Comparison of ENCODE assay signal across 6 cellular contexts in genomic region chr11:47233989-47234668, GRCh38. TPM values are rescaled to one million over a fixed set of nuclear protein-coding genes. Genes with fewer than 3 reads are reported as not detected.
DNase-seq lines count a peak whose midpoint lies in the region; ATAC-seq lines count a peak whose summit lies in the region.

No MANE protein-coding gene starts in this region.

- intact Hi-C loops in naive thymus-derived CD4-positive, alpha-beta T cell (cut with micrococcal nuclease), result loop anchor here in 1 of 2 donors (1.0 kb wide), 4 partner anchors 14 to 220 kb away; partner anchors contain the start of gene ACP2

- no peaks in the 10 kb centered on the region for H3K9me3 ChIP-seq in naive thymus-derived CD4-positive, alpha-beta T cell (ENCODE audit: control insufficient read depth in 2 of 3, low read length in 3 of 3)

- peaks cover 18% of the 10 kb centered on the region for H3K4me1 Mint-ChIP-seq in T-helper 2 cell treated with Interferon-gamma antibody and Interleukin-4, amounts not matched to agents 5 μg/mL and 100 μg/mL, for 36 hours (ENCODE audit: low read depth)
- peaks cover 26% of the 10 kb centered on the region for H3K4me1 Mint-ChIP-seq in activated naive CD8-positive, alpha-beta T cell treated with anti-CD3 and anti-CD28 coated beads, Interleukin-2, amount 50 U/mL, for 24 hours
- peaks cover 11 to 34% (median 30%) of the 10 kb centered on the region in 7 donors for H3K4me1 Mint-ChIP-seq in naive thymus-derived CD4-positive, alpha-beta T cell

- H3K27me3 Mint-ChIP-seq in T-helper 2 cell treated with Interferon-gamma antibody and Interleukin-4, amounts not matched to agents 5 μg/mL and 100 μg/mL, for 36 hours (ENCODE audit: low read depth), result no peaks in the 10 kb centered on the region
- no peaks in the 10 kb centered on the region for H3K27me3 Mint-ChIP-seq in activated naive CD8-positive, alpha-beta T cell treated with anti-CD3 and anti-CD28 coated beads, Interleukin-2, amount 50 U/mL, for 24 hours
- H3K27me3 Mint-ChIP-seq in naive thymus-derived CD4-positive, alpha-beta T cell, result no peaks in the 10 kb centered on the region

- H3K4me1 ChIP-seq in naive thymus-derived CD4-positive, alpha-beta T cell (ENCODE audit: control insufficient read depth in 2 of 2, insufficient read depth in 2 of 2, low read length in 2 of 2), result peaks cover 5 to 13% of the 10 kb centered on the region in 2 donors

- no peaks in the 10 kb centered on the region for H3K27me3 ChIP-seq in naive thymus-derived CD4-positive, alpha-beta T cell (ENCODE audit: control insufficient read depth in 2 of 2, insufficient read depth in 2 of 2, low read length in 2 of 2)

- peak overlapping the region; percentile 38 for H3K4me3 ChIP-seq in naive thymus-derived CD4-positive, alpha-beta T cell (ENCODE audit: low read length)

- CTCF ChIA-PET in naive thymus-derived CD4-positive, alpha-beta T cell (lab: Charles Lee), result interaction anchor here (0.5 to 3.4 kb wide), 11 partner anchors 8 to 798 kb away, joined by 3 to 15 read pairs (median 5); partner anchors contain the start of genes ACP2, ARFGAP2 and DDB2

- H3K27ac ChIP-seq in naive thymus-derived CD4-positive, alpha-beta T cell (ENCODE audit: low read depth, low read length), result peak overlapping the region; percentile 81

- peaks cover 62% of the 10 kb centered on the region for H3K36me3 Mint-ChIP-seq in T-helper 2 cell treated with Interferon-gamma antibody and Interleukin-4, amounts not matched to agents 5 μg/mL and 100 μg/mL, for 36 hours (ENCODE audit: low read depth)
- H3K36me3 Mint-ChIP-seq in activated naive CD8-positive, alpha-beta T cell treated with anti-CD3 and anti-CD28 coated beads, Interleukin-2, amount 50 U/mL, for 24 hours (ENCODE audit: low read depth), result peaks cover 47% of the 10 kb centered on the region
- peaks cover 0 to 32% (median 4%) of the 10 kb centered on the region in 5 donors for H3K36me3 Mint-ChIP-seq in naive thymus-derived CD4-positive, alpha-beta T cell

- peak overlapping the region; percentile 73 for H3K27ac Mint-ChIP-seq in T-helper 2 cell treated with Interferon-gamma antibody and Interleukin-4, amounts not matched to agents 5 μg/mL and 100 μg/mL, for 36 hours
- H3K27ac Mint-ChIP-seq in activated naive CD8-positive, alpha-beta T cell treated with anti-CD3 and anti-CD28 coated beads, Interleukin-2, amount 50 U/mL, for 24 hours, result peak overlapping the region; percentile 88
- peak overlapping the region; percentile 77 to 99 (median 94) for H3K27ac Mint-ChIP-seq in naive thymus-derived CD4-positive, alpha-beta T cell

- POLR2A ChIA-PET in naive thymus-derived CD4-positive, alpha-beta T cell (lab: Charles Lee), result interaction anchor here (0.6 to 4.8 kb wide), 16 partner anchors 10 to 310 kb away, joined by 3 to 59 read pairs (median 5); partner anchors contain the start of genes ACP2, DDB2, MADD and PSMC3

- DNase-seq in T-helper 2 cell treated with Interferon-gamma antibody and Interleukin-4, amounts not matched to agents 5 μg/mL and 100 μg/mL, for 36 hours (ENCODE audit: low spot score), result no peak
- DNase-seq in T-helper 2 cell, result no peak
- DNase-seq in activated naive CD8-positive, alpha-beta T cell treated with anti-CD3 and anti-CD28 coated beads, Interleukin-2, amount 50 U/mL, for 24 hours, result no peak
- DNase-seq in naive thymus-derived CD4-positive, alpha-beta T cell, result peak in 6 of 9 donors; percentile 17 to 46 (median 32)

- H3K4me3 Mint-ChIP-seq in T-helper 2 cell treated with Interferon-gamma antibody and Interleukin-4, amounts not matched to agents 5 μg/mL and 100 μg/mL, for 36 hours, result no peak overlapping the region
- H3K4me3 Mint-ChIP-seq in activated naive CD8-positive, alpha-beta T cell treated with anti-CD3 and anti-CD28 coated beads, Interleukin-2, amount 50 U/mL, for 24 hours, result peak overlapping the region; percentile 36
- peak overlapping the region; percentile 35 to 90 (median 80) for H3K4me3 Mint-ChIP-seq in naive thymus-derived CD4-positive, alpha-beta T cell

- no peaks in the 10 kb centered on the region for H3K9me3 Mint-ChIP-seq in T-helper 2 cell treated with Interferon-gamma antibody and Interleukin-4, amounts not matched to agents 5 μg/mL and 100 μg/mL, for 36 hours
- no peaks in the 10 kb centered on the region for H3K9me3 Mint-ChIP-seq in activated naive CD8-positive, alpha-beta T cell treated with anti-CD3 and anti-CD28 coated beads, Interleukin-2, amount 50 U/mL, for 24 hours
- no peaks in the 10 kb centered on the region for H3K9me3 Mint-ChIP-seq in naive thymus-derived CD4-positive, alpha-beta T cell

- peak; percentile 45 for ATAC-seq in activated naive CD8-positive, alpha-beta T cell treated with anti-CD3 and anti-CD28 coated beads, Interleukin-2, amount 50 U/mL, for 24 hours
- peak; percentile 8 for ATAC-seq in naive thymus-derived CD4-positive, alpha-beta T cell
- ATAC-seq in HG02610 (IDR thresholded peaks at IDR 0.05; ENCODE audit: unreplicated experiment), result no peak
- no peak for ATAC-seq in GM18907 (IDR thresholded peaks at IDR 0.05; ENCODE audit: unreplicated experiment)

- peaks cover 0 to 14% (median under 1%) of the 10 kb centered on the region in 3 experiments for H3K36me3 ChIP-seq in naive thymus-derived CD4-positive, alpha-beta T cell (ENCODE audit: control insufficient read depth in 2 of 3, insufficient read depth in 3 of 3, low read length in 3 of 3)

RNA-seq across cellular contexts. Expression of gene ACP2, which starts 14.5 kb away (rescaled TPM):
- 10 to 100 TPM; 17.6 to 38.1 (median 24.3) TPM for total RNA-seq in naive thymus-derived CD4-positive, alpha-beta T cell
- polyA plus RNA-seq in naive thymus-derived CD4-positive, alpha-beta T cell, result 10 to 100 TPM in 1 of 2 donors, 1 to 10 TPM in 1; 7.1 to 17.7 TPM

RNA-seq across cellular contexts. Expression of gene DDB2, which starts 19.4 kb away (rescaled TPM):
- total RNA-seq in naive thymus-derived CD4-positive, alpha-beta T cell, result 100 to 1,000 TPM in 2 of 5 experiments, 10 to 100 TPM in 3; 65.4 to 135 (median 93.4) TPM
- 10 to 100 TPM; 32.9 to 35.4 TPM for polyA plus RNA-seq in naive thymus-derived CD4-positive, alpha-beta T cell

RNA-seq across cellular contexts. Expression of gene NR1H3, which starts 23.7 kb away (rescaled TPM):
- 10 to 100 TPM in 3 of 5 experiments, 1 to 10 TPM in 2; 3.7 to 19.4 (median 10.6) TPM for total RNA-seq in naive thymus-derived CD4-positive, alpha-beta T cell
- polyA plus RNA-seq in naive thymus-derived CD4-positive, alpha-beta T cell, result 1 to 10 TPM; 5.2 to 8.3 TPM

RNA-seq across cellular contexts. Expression of gene MADD, which starts 35.8 kb away (rescaled TPM):
- total RNA-seq in naive thymus-derived CD4-positive, alpha-beta T cell, result 100 to 1,000 TPM in 4 of 5 experiments, 10 to 100 TPM in 1; 99.9 to 150 (median 128) TPM
- 10 to 100 TPM; 18.7 to 37.3 TPM for polyA plus RNA-seq in naive thymus-derived CD4-positive, alpha-beta T cell

RNA-seq across cellular contexts. Expression of gene PACSIN3, which starts 47.9 kb away (rescaled TPM):
- total RNA-seq in naive thymus-derived CD4-positive, alpha-beta T cell, result 1 to 10 TPM in 1 of 5 experiments, under 1 TPM in 1, not detected in 3; 0.34 to 4.3 TPM
- polyA plus RNA-seq in naive thymus-derived CD4-positive, alpha-beta T cell, result under 1 TPM in 1 of 2 donors, not detected in 1; 0.82 TPM

Comparison
In these comparisons a context has a peak if more than half of its experiments do, and no peak if none do; other contexts are left out.
1. DNase-seq: peak in naive thymus-derived CD4-positive, alpha-beta T cell (6 of 9); none in T-helper 2 cell treated with Interferon-gamma antibody and Interleukin-4, amounts not matched to agents 5 μg/mL and 100 μg/mL, for 36 hours (single experiment), T-helper 2 cell (0 of 5) and activated naive CD8-positive, alpha-beta T cell treated with anti-CD3 and anti-CD28 coated beads, Interleukin-2, amount 50 U/mL, for 24 hours (single experiment).
2. ATAC-seq: peak in activated naive CD8-positive, alpha-beta T cell treated with anti-CD3 and anti-CD28 coated beads, Interleukin-2, amount 50 U/mL, for 24 hours (single experiment) and naive thymus-derived CD4-positive, alpha-beta T cell (single experiment); none in HG02610 (single experiment) and GM18907 (single experiment).
3. Peak in every context shown above with its lines, with median percentiles within 50 percentile points of each other: H3K27ac Mint-ChIP-seq.